In the genomic region with DNA sequence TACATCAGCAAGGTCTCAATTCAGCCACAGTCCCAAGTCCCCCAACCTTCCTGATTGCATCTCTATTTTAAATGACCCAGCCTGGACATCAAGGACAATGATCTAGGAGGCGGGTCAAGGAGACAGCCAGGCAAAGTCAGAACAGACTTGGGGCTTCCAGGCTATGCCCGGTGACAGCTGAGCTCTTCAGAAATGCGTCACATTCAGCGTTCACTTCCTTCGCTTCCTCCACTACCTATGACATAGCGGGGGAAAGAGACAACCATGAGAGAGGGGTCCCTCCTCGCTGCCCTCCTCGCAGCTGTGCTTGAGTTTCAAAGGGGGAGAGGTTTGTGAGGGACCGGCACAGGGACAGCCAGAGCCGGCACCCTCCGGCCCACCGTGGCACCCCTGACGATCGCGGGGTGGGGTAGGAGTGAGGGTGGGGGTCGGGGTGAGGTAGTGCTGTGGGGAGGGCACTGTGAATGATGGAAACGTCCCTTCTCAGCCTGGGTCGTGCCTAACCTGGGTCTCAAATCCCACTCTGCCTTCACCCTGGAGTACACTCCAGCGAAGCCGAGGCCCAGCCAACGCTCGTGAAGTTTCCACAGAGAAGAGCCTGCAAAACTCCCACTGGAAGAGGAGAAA, we compare ENCODE assay signal across 23 cellular contexts. TPM values are rescaled to one million over a fixed set of nuclear protein-coding genes. Genes with fewer than 3 reads are reported as not detected.
DNase-seq lines count a peak whose midpoint lies in the region; ATAC-seq, FAIRE-seq and TF ChIP-seq lines count a peak whose summit lies in the region.
"Had no signal": no experiment of that assay in that cellular context is flagged by ENCODE, and none has a peak within 500 bp of the region (broad histone marks: within the 10 kb centered on the region; RNA-seq: fewer than 3 reads in every experiment).

No MANE protein-coding gene starts in this region.

- H3K4me3 ChIP-seq in Peyer's patch = no peak overlapping the region
- H3K4me3 ChIP-seq in tibial artery = no peak overlapping the region
- H3K4me3 ChIP-seq: heart right ventricle, prostate gland, smooth muscle cell had no signal

- ATAC-seq in Right ventricle myocardium inferior = no peak
- no peak for ATAC-seq in left cardiac atrium
- ATAC-seq in HG02763 (IDR thresholded peaks at IDR 0.05; ENCODE audit: unreplicated experiment) = no peak
- ATAC-seq: esophagus mucosa; foreskin keratinocyte; heart right ventricle; stimulated activated naive B cell treated with anti-CD40 and anti-IgM and Interleukin-4, amounts not matched to agents 10 μg/mL and 1 μg/mL and 100 μg/mL, for 72 hours had no signal

- no peaks in the 10 kb centered on the region for H3K9me3 Mint-ChIP-seq in nephron progenitor cell
- H3K9me3 Mint-ChIP-seq: activated CD4-positive, alpha-beta T cell treated with anti-CD3 and anti-CD28 coated beads, Interleukin-2, amount 10 ng/mL, durations not matched to agents 7 days and 5 days; activated T-helper 2 cell treated with anti-CD3 and anti-CD28 coated beads, Interferon-gamma antibody, Interleukin-2, Interleukin-4, amounts not matched to agents 10 μg/mL and 5 μg/mL and 100 μg/mL, durations not matched to agents 14 hours and 24 hours and 36 hours; stimulated activated naive B cell treated with anti-CD40 and anti-IgM and Interleukin-4, amounts not matched to agents 10 μg/mL and 1 μg/mL and 100 μg/mL, for 72 hours had no signal

- intact Hi-C loops in Right ventricle myocardium inferior (cut with DNase I) = no loop called here
- intact Hi-C loops in left cardiac atrium (cut with DNase I) = no loop called here
- intact Hi-C loops in tibial artery (cut with DNase I; ENCODE audit: low total_unique reads) = no loop called here

- peak overlapping the region; percentile 39 for H3K27ac Mint-ChIP-seq in nephron progenitor cell
- H3K27ac Mint-ChIP-seq: activated CD4-positive, alpha-beta T cell treated with anti-CD3 and anti-CD28 coated beads, Interleukin-2, amount 10 ng/mL, durations not matched to agents 7 days and 5 days; activated T-helper 2 cell treated with anti-CD3 and anti-CD28 coated beads, Interferon-gamma antibody, Interleukin-2, Interleukin-4, amounts not matched to agents 10 μg/mL and 5 μg/mL and 100 μg/mL, durations not matched to agents 14 hours and 24 hours and 36 hours had no signal

- peaks cover 0 to 43% (median 0%) of the 10 kb centered on the region in 4 donors for H3K4me1 ChIP-seq in Peyer's patch
- H3K4me1 ChIP-seq in tibial artery = peaks cover 0 to 23% (median 13%) of the 10 kb centered on the region in 4 donors

- DNase-seq in Right ventricle myocardium inferior (ENCODE audit: missing footprints) = peak; percentile 30
- DNase-seq in left cardiac atrium = no peak
- peak in 2 of 3 donors; percentile 34 to 39 for DNase-seq in Peyer's patch
- no peak for DNase-seq in nephron progenitor cell
- peak; percentile 10 to 43 for DNase-seq in tibial artery
- DNase-seq in urothelium cell line (ENCODE audit: low spot score) = no peak
- no peak for DNase-seq in NCI-H1930 (lab: John Stamatoyannopoulos, UW)
- DNase-seq: activated CD4-positive, alpha-beta T cell treated with anti-CD3 and anti-CD28 coated beads, Interleukin-2, amount 10 ng/mL, durations not matched to agents 7 days and 5 days; brain microvascular endothelial cell; effector CD4-positive, alpha-beta T cell; foreskin keratinocyte; NCI-H1092 treated with DMSO at 0.1 percent for 48 hours; NCI-H187 treated with DMSO at 0.1 percent for 48 hours; stimulated activated CD4-positive, alpha-beta T cell treated with anti-CD3 and anti-CD28 coated beads, Interleukin-4, amount 100 ng/mL, for 1 hour; stimulated activated naive B cell treated with anti-CD40 and anti-IgM and Interleukin-4, amounts not matched to agents 10 μg/mL and 1 μg/mL and 100 μg/mL, for 72 hours had no signal

- H3K27me3 ChIP-seq in Peyer's patch (no peaks in the 10 kb centered on the region), tibial artery (no peaks in the 10 kb centered on the region)
- H3K27me3 ChIP-seq: brain microvascular endothelial cell, foreskin keratinocyte, heart right ventricle, testis had no signal

- H3K4me3 Mint-ChIP-seq in nephron progenitor cell = no peak overlapping the region
- H3K4me3 Mint-ChIP-seq: activated CD4-positive, alpha-beta T cell treated with anti-CD3 and anti-CD28 coated beads, Interleukin-2, amount 10 ng/mL, durations not matched to agents 7 days and 5 days; stimulated activated naive B cell treated with anti-CD40 and anti-IgM and Interleukin-4, amounts not matched to agents 10 μg/mL and 1 μg/mL and 100 μg/mL, for 72 hours had no signal

- peaks cover 15% of the 10 kb centered on the region for H3K4me1 Mint-ChIP-seq in nephron progenitor cell

- no peak overlapping the region for H3K27ac ChIP-seq in Peyer's patch
- H3K27ac ChIP-seq in tibial artery = no peak overlapping the region
- H3K27ac ChIP-seq: brain microvascular endothelial cell, foreskin keratinocyte, heart right ventricle, prostate gland had no signal

- H3K36me3 Mint-ChIP-seq in nephron progenitor cell (ENCODE audit: low read depth) = peaks cover 52% of the 10 kb centered on the region

- H3K9me3 ChIP-seq in Peyer's patch = no peaks in the 10 kb centered on the region
- no peaks in the 10 kb centered on the region for H3K9me3 ChIP-seq in tibial artery
- H3K9me3 ChIP-seq: heart right ventricle, prostate gland, testis had no signal

- no peak for TF ChIP-seq POLR2A in Peyer's patch (IDR thresholded peaks at IDR 0.05)

- no peak for FAIRE-seq in urothelium cell line (lab: Jason Lieb, UNC)

- peaks cover 5% of the 10 kb centered on the region for H3K27me3 Mint-ChIP-seq in nephron progenitor cell (ENCODE audit: low read depth, poor library complexity)
- H3K27me3 Mint-ChIP-seq: activated CD4-positive, alpha-beta T cell treated with anti-CD3 and anti-CD28 coated beads, Interleukin-2, amount 10 ng/mL, durations not matched to agents 7 days and 5 days; stimulated activated naive B cell treated with anti-CD40 and anti-IgM and Interleukin-4, amounts not matched to agents 10 μg/mL and 1 μg/mL and 100 μg/mL, for 72 hours had no signal

- no peak for TF ChIP-seq CTCF in Peyer's patch (IDR thresholded peaks at IDR 0.05)
- TF ChIP-seq CTCF in nephron progenitor cell (IDR thresholded peaks at IDR 0.05) = no peak
- TF ChIP-seq CTCF in tibial artery (IDR thresholded peaks at IDR 0.05) = no peak

- H3K36me3 ChIP-seq in Peyer's patch = peaks cover 0 to 53% (median 6%) of the 10 kb centered on the region in 3 donors
- peaks cover 22 to 72% (median 63%) of the 10 kb centered on the region in 3 donors for H3K36me3 ChIP-seq in tibial artery

RNA-seq across cellular contexts. Expression of gene LGALS3BP, which starts 12.3 kb away (rescaled TPM):
- total RNA-seq in Right ventricle myocardium inferior (611 TPM), left cardiac atrium (100 to 1,000 TPM; 390 to 448 TPM), Peyer's patch (1,000 to 10,000 TPM in 3 of 4 donors, 100 to 1,000 TPM in 1; 202 to 2,181 (median 1,427) TPM)

RNA-seq across cellular contexts. Expression of gene CANT1, which starts 17.5 kb away (rescaled TPM):
- 31.1 TPM for total RNA-seq in Right ventricle myocardium inferior
- 10 to 100 TPM; 30.5 to 33.3 TPM for total RNA-seq in left cardiac atrium
- 100 to 1,000 TPM in 1 of 4 donors, 10 to 100 TPM in 3; 56.9 to 125 (median 80.0) TPM for total RNA-seq in Peyer's patch

RNA-seq across cellular contexts. Expression of gene C1QTNF1, which starts 31.9 kb away (rescaled TPM):
- total RNA-seq in Right ventricle myocardium inferior (240 TPM), left cardiac atrium (100 to 1,000 TPM; 377 to 765 TPM), Peyer's patch (10 to 100 TPM in 3 of 4 donors, 1 to 10 TPM in 1; 6.3 to 20.6 (median 14.3) TPM)
- total RNA-seq: activated CD4-positive, alpha-beta T cell treated with anti-CD3 and anti-CD28 coated beads, Interleukin-2, amount 10 ng/mL, durations not matched to agents 7 days and 5 days; activated T-helper 2 cell treated with anti-CD3 and anti-CD28 coated beads, Interferon-gamma antibody, Interleukin-2, Interleukin-4, amounts not matched to agents 10 μg/mL and 5 μg/mL and 100 μg/mL, durations not matched to agents 14 hours and 24 hours and 36 hours; T-helper 2 cell treated with Interferon-gamma antibody and Interleukin-4, amounts not matched to agents 100 ng/mL and 5 ng/mL, for 36 hours had no signal

Comparison
In these comparisons a context has a peak if more than half of its experiments do, and no peak if none do; other contexts are left out.
1. DNase-seq: peak in Right ventricle myocardium inferior (single experiment), Peyer's patch (2 of 3) and tibial artery (2 of 2); none in left cardiac atrium (single experiment), nephron progenitor cell (single experiment), urothelium cell line (single experiment) and NCI-H1930 (0 of 2).
2. RNA of gene C1QTNF1, which starts 31.9 kb away (total RNA-seq): 377 to 765 TPM in left cardiac atrium and 240 TPM in Right ventricle myocardium inferior (single experiment); 6.3 to 20.6 TPM in Peyer's patch; every median in the first group is over 10 times any median in the second.